1 cellular context compared by ENCODE assay signal in genomic region chr9:86547596-86547995, GRCh38.
TF ChIP-seq lines count a peak whose summit lies in the region.

No MANE protein-coding gene starts in this region.

TF ChIP-seq in IMR-90, 13 proteins besides CTCF, POLR2A, EP300 and RAD21 (continued from another document):
- TF ChIP-seq BHLHE40 (IDR thresholded peaks at IDR 0.05; ENCODE audit: low read depth, low read length): no peak
